7 cellular contexts compared by ENCODE assay signal in genomic region chr13:76992548-76993001, GRCh38. TPM values are rescaled to one million over a fixed set of nuclear protein-coding genes. Genes with fewer than 3 reads are reported as not detected.
DNase-seq lines count a peak whose midpoint lies in the region; ATAC-seq, FAIRE-seq and TF ChIP-seq lines count a peak whose summit lies in the region.

No MANE protein-coding gene starts in this region.

- peak; percentile 64 for FAIRE-seq in GM12891 (lab: Jason Lieb, UNC)

- TF ChIP-seq CTCF in fibroblast of pulmonary artery (IDR thresholded peaks at IDR 0.05; ENCODE audit: low read length, missing control alignments), result no peak
- TF ChIP-seq CTCF in nephron progenitor cell (IDR thresholded peaks at IDR 0.05), result no peak

- H3K4me1 Mint-ChIP-seq in activated CD8-positive, alpha-beta memory T cell treated with anti-CD3 and anti-CD28 coated beads, Interleukin-2, amount 10 ng/mL, durations not matched to agents 7 days and 5 days, result peaks cover 36% of the 10 kb centered on the region
- H3K4me1 Mint-ChIP-seq in nephron progenitor cell, result peaks cover 31% of the 10 kb centered on the region

- peaks cover 29% of the 10 kb centered on the region for H3K27me3 Mint-ChIP-seq in activated CD8-positive, alpha-beta memory T cell treated with anti-CD3 and anti-CD28 coated beads, Interleukin-2, amount 10 ng/mL, durations not matched to agents 7 days and 5 days
- H3K27me3 Mint-ChIP-seq in nephron progenitor cell (ENCODE audit: low read depth, poor library complexity), result peaks cover 17% of the 10 kb centered on the region

- no peak for DNase-seq in GM12891 (ENCODE audit: insufficient read length, low spot score)
- DNase-seq in HS-27A (ENCODE audit: low read depth), result peak; percentile 1
- DNase-seq in activated CD8-positive, alpha-beta memory T cell treated with anti-CD3 and anti-CD28 coated beads, Interleukin-2, amount 10 ng/mL, durations not matched to agents 7 days and 5 days, result peak; percentile 47
- peak; percentile 27 for DNase-seq in fibroblast of pulmonary artery (ENCODE audit: low read depth)
- peak; percentile 21 for DNase-seq in nephron progenitor cell

- H3K4me3 Mint-ChIP-seq in activated CD8-positive, alpha-beta memory T cell treated with anti-CD3 and anti-CD28 coated beads, Interleukin-2, amount 10 ng/mL, durations not matched to agents 7 days and 5 days, result peak overlapping the region; percentile 92
- peak overlapping the region; percentile 99 for H3K4me3 Mint-ChIP-seq in nephron progenitor cell

- no peaks in the 10 kb centered on the region for H3K9me3 Mint-ChIP-seq in activated CD8-positive, alpha-beta memory T cell treated with anti-CD3 and anti-CD28 coated beads, Interleukin-2, amount 10 ng/mL, durations not matched to agents 7 days and 5 days (ENCODE audit: low read depth)
- H3K9me3 Mint-ChIP-seq in nephron progenitor cell, result no peaks in the 10 kb centered on the region

- peak overlapping the region; percentile 99 for H3K27ac Mint-ChIP-seq in activated CD8-positive, alpha-beta memory T cell treated with anti-CD3 and anti-CD28 coated beads, Interleukin-2, amount 10 ng/mL, durations not matched to agents 7 days and 5 days
- H3K27ac Mint-ChIP-seq in nephron progenitor cell, result peak overlapping the region; percentile 97

- H3K4me3 ChIP-seq in fibroblast of pulmonary artery (replicated peaks; ENCODE audit: low read depth, low read length), result peak overlapping the region; percentile 91

- CTCF ChIA-PET in activated CD8-positive, alpha-beta memory T cell treated with anti-CD3 and anti-CD28 coated beads, Interleukin-2, amount 10 ng/mL, durations not matched to agents 7 days and 5 days (lab: Charles Lee), result interaction anchor here (0.9 to 5.1 kb wide), 8 partner anchors 9 to 34 kb away, joined by 3 to 28 read pairs (median 5); partner anchors contain the start of gene FBXL3

- no peak for ATAC-seq in activated CD8-positive, alpha-beta memory T cell treated with anti-CD3 and anti-CD28 coated beads, Interleukin-2, amount 10 ng/mL, durations not matched to agents 7 days and 5 days
- ATAC-seq in GM18519 (IDR thresholded peaks at IDR 0.05; ENCODE audit: low FRiP score, unreplicated experiment) (no peak), HG02763 (IDR thresholded peaks at IDR 0.05; ENCODE audit: unreplicated experiment) (no peak)

- H3K36me3 Mint-ChIP-seq in activated CD8-positive, alpha-beta memory T cell treated with anti-CD3 and anti-CD28 coated beads, Interleukin-2, amount 10 ng/mL, durations not matched to agents 7 days and 5 days, result peaks cover 19% of the 10 kb centered on the region
- peaks cover 14% of the 10 kb centered on the region for H3K36me3 Mint-ChIP-seq in nephron progenitor cell (ENCODE audit: low read depth)

- no peak for TF ChIP-seq POLR2A in GM12891 (IDR thresholded peaks at IDR 0.05; ENCODE audit: low read depth, low read length)

TF ChIP-seq in GM12891, 5 proteins besides CTCF, POLR2A, EP300 and RAD21:
- TF ChIP-seq TAF1 (IDR thresholded peaks at IDR 0.05; ENCODE audit: low read depth, low read length) (no peak), POLR2AphosphoS5 (IDR thresholded peaks at IDR 0.05; ENCODE audit: low read depth, low read length) (no peak), PAX5 (IDR thresholded peaks at IDR 0.05; ENCODE audit: insufficient read depth, low read length, severe bottlenecking) (no peak), SPI1 (IDR thresholded peaks at IDR 0.05; ENCODE audit: low read depth, low read length) (no peak), POU2F2 (IDR thresholded peaks at IDR 0.05; ENCODE audit: low read depth, low read length) (no peak)

RNA-seq across cellular contexts. Expression of gene CLN5, which starts 0.7 kb away (rescaled TPM):
- 15.4 TPM for polyA plus RNA-seq in GM12891 (2012; ENCODE audit: low read depth, missing spikeins)
- 1 to 10 TPM; 8.3 to 8.4 TPM for total RNA-seq in activated CD8-positive, alpha-beta memory T cell treated with anti-CD3 and anti-CD28 coated beads, Interleukin-2, amount 10 ng/mL, durations not matched to agents 7 days and 5 days

RNA-seq across cellular contexts. Expression of gene FBXL3, which starts 34.4 kb away (rescaled TPM):
- polyA plus RNA-seq in GM12891 (2012; ENCODE audit: low read depth, missing spikeins), result 8.8 TPM
- 10 to 100 TPM; 29.9 to 37.0 TPM for total RNA-seq in activated CD8-positive, alpha-beta memory T cell treated with anti-CD3 and anti-CD28 coated beads, Interleukin-2, amount 10 ng/mL, durations not matched to agents 7 days and 5 days

RNA-seq across cellular contexts. Expression of gene ACOD1, which starts 44.3 kb away (rescaled TPM):
- not detected for polyA plus RNA-seq in GM12891 (2012; ENCODE audit: low read depth, missing spikeins)
- not detected for total RNA-seq in activated CD8-positive, alpha-beta memory T cell treated with anti-CD3 and anti-CD28 coated beads, Interleukin-2, amount 10 ng/mL, durations not matched to agents 7 days and 5 days
